ENCODE assay signal across 1 cellular context in the genomic region with DNA sequence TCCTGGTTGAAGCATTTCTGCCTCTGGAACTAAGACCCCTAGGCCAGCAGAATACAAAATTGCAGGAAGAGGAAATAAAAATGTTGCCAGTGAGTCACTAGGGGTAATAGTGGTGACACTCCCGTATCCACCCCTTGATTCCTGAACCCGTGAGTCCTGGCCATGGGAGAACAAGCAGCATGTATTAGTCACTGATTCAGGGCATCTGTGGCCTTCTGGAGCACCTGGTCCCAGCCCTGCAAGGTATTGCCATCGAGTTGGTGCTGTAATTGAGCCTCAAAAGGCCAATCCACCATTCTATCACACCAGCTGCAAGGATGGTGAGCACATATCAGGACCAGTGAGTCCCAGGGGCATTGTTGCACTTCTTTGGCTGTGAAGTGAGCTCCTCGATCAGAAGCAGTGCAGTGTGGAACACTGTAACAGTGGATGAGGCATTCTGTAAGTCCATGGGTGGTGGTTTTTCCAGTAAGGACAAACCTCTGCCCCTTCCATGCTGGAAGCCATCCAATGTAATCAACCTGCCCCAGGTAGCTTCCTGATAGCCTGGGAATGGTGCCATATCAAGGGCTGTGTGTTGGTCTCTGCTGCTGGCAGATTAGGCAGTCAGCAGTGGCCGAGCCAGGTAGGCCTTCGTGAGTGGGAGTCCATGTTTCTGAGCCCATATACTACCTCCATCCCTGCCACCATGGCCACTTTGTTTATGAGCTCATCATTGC.
A peak's percentile ranks its signal among the peaks of the same experiment; 100 is the strongest.
TF ChIP-seq lines count a peak whose summit lies in the region.

No MANE protein-coding gene starts in this region.

TF ChIP-seq in liver, 16 proteins besides CTCF, POLR2A, EP300 and RAD21:
- TF ChIP-seq, protein P1, sequence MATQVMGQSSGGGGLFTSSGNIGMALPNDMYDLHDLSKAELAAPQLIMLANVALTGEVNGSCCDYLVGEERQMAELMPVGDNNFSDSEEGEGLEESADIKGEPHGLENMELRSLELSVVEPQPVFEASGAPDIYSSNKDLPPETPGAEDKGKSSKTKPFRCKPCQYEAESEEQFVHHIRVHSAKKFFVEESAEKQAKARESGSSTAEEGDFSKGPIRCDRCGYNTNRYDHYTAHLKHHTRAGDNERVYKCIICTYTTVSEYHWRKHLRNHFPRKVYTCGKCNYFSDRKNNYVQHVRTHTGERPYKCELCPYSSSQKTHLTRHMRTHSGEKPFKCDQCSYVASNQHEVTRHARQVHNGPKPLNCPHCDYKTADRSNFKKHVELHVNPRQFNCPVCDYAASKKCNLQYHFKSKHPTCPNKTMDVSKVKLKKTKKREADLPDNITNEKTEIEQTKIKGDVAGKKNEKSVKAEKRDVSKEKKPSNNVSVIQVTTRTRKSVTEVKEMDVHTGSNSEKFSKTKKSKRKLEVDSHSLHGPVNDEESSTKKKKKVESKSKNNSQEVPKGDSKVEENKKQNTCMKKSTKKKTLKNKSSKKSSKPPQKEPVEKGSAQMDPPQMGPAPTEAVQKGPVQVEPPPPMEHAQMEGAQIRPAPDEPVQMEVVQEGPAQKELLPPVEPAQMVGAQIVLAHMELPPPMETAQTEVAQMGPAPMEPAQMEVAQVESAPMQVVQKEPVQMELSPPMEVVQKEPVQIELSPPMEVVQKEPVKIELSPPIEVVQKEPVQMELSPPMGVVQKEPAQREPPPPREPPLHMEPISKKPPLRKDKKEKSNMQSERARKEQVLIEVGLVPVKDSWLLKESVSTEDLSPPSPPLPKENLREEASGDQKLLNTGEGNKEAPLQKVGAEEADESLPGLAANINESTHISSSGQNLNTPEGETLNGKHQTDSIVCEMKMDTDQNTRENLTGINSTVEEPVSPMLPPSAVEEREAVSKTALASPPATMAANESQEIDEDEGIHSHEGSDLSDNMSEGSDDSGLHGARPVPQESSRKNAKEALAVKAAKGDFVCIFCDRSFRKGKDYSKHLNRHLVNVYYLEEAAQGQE (IDR thresholded peaks at IDR 0.05) = no peak
- no peak for TF ChIP-seq TAF1 (conservative IDR thresholded peaks at IDR 0.05)
- peak; percentile 60 for TF ChIP-seq SP1 (IDR thresholded peaks at IDR 0.05)
- TF ChIP-seq FOXA1 (IDR thresholded peaks at IDR 0.05) = peak; percentile 97
- no peak for TF ChIP-seq YY1 (IDR thresholded peaks at IDR 0.05)
- peak; percentile 98 for TF ChIP-seq FOXA2 (IDR thresholded peaks at IDR 0.05)
- TF ChIP-seq, protein P2, sequence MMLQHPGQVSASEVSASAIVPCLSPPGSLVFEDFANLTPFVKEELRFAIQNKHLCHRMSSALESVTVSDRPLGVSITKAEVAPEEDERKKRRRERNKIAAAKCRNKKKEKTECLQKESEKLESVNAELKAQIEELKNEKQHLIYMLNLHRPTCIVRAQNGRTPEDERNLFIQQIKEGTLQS (IDR thresholded peaks at IDR 0.05) = no peak
- TF ChIP-seq, protein P3, sequence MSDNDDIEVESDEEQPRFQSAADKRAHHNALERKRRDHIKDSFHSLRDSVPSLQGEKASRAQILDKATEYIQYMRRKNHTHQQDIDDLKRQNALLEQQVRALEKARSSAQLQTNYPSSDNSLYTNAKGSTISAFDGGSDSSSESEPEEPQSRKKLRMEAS (IDR thresholded peaks at IDR 0.05) = no peak
- peak; percentile 54 to 69 for TF ChIP-seq HNF4A (conservative IDR thresholded peaks at IDR 0.05)
- TF ChIP-seq NR2F2 (IDR thresholded peaks at IDR 0.05) = no peak
TF ChIP-seq in liver: peak in this region for 4.
